ENCODE assay signal across 21 cellular contexts in genomic region chr5:111518747-111519146, GRCh38.
"Had no signal": no experiment of that assay in that cellular context is flagged by ENCODE, and none has a peak within 500 bp of the region (broad histone marks: within the 10 kb centered on the region; RNA-seq: fewer than 3 reads in every experiment).

No MANE protein-coding gene starts in this region.

- H3K4me3 ChIP-seq: coronary artery, heart left ventricle, mucosa of descending colon, prostate gland, skin epidermis, stomach, thoracic aorta, transverse colon had no signal

- H3K36me3 ChIP-seq: heart left ventricle, prostate gland, stomach, thoracic aorta, transverse colon had no signal

- H3K27ac ChIP-seq: coronary artery, heart left ventricle, parathyroid adenoma, prostate gland, skin epidermis, stomach, thoracic aorta, transverse colon had no signal

- H3K79me2 ChIP-seq: parathyroid adenoma had no signal

- H2AFZ ChIP-seq: parathyroid adenoma had no signal

- H3K27me3 ChIP-seq: heart left ventricle, transverse colon had no signal

- ATAC-seq: heart left ventricle, mucosa of descending colon, natural killer cell, sciatic nerve had no signal

- DNase-seq: effector CD4-positive, alpha-beta T cell; endodermal cell; erythroblast; foreskin melanocyte; heart left ventricle; hippocampal formation; mammary epithelial cell; mucosa of descending colon; natural killer cell; occipital lobe; stimulated activated CD4-positive, alpha-beta T cell treated with anti-CD3 and anti-CD28 coated beads, Interleukin-12 subunit alpha, Interleukin-12 subunit beta, amount 100 ng/mL, for 4 hours; stimulated activated naive CD4-positive, alpha-beta T cell; stomach; substantia nigra; transverse colon had no signal

- H3K9me3 ChIP-seq: heart left ventricle, mucosa of descending colon, prostate gland, stomach, thoracic aorta, transverse colon had no signal

- H3K4me1 ChIP-seq: parathyroid adenoma, prostate gland had no signal
